In genomic region chrX:13418126-13419091, GRCh38 we compare ENCODE assay signal across 13 cellular contexts.
A peak's percentile ranks its signal among the peaks of the same experiment; 100 is the strongest.
DNase-seq lines count a peak whose midpoint lies in the region; ATAC-seq, FAIRE-seq and TF ChIP-seq lines count a peak whose summit lies in the region.
"Had no signal": no experiment of that assay in that cellular context is flagged by ENCODE, and none has a peak within 500 bp of the region (broad histone marks: within the 10 kb centered on the region; RNA-seq: fewer than 3 reads in every experiment).

No MANE protein-coding gene starts in this region.

- H3K4me3 ChIP-seq in astrocyte (ENCODE audit: insufficient read depth, low read depth, low read length) (no peak overlapping the region), kidney epithelial cell (ENCODE audit: low read depth, low read length) (no peak overlapping the region)
- H3K4me3 ChIP-seq: gastrocnemius medialis had no signal

- DNase-seq in 8988T (peak; percentile 31), HFFc6 (peak; percentile 22), astrocyte (ENCODE audit: low read depth) (peak; percentile 48), kidney epithelial cell (ENCODE audit: low read depth) (peak; percentile 21), cardiac septum (ENCODE audit: low spot score) (no peak), NCI-H2196 treated with DMSO at 0.1 percent for 48 hours (lab: John Stamatoyannopoulos, UW; ENCODE audit: unreplicated experiment) (no peak), mucosa of gallbladder (ENCODE audit: low spot score) (no peak)
- DNase-seq: activated CD4-positive, CD25-positive, alpha-beta regulatory T cell treated with anti-CD3 and anti-CD28 coated beads, Interleukin-2, amount 50 U/mL, for 72 hours; BE2C; gastrocnemius medialis; SHP77 treated with DMSO at 0.1 percent for 48 hours had no signal

- no peaks in the 10 kb centered on the region; the same call in 1 of the 2 replicates for H3K36me3 Mint-ChIP-seq in HFFc6 (ENCODE audit: low read depth)
- no peaks in the 10 kb centered on the region for H3K36me3 Mint-ChIP-seq in astrocyte (ENCODE audit: low read depth, unreplicated experiment)

- H3K9ac ChIP-seq in astrocyte (ENCODE audit: low read length): peak overlapping the region; percentile 13

- H3K36me3 ChIP-seq in astrocyte (ENCODE audit: insufficient read depth, low read length) (no peaks in the 10 kb centered on the region), kidney epithelial cell (ENCODE audit: control insufficient read depth, insufficient read depth, low read length) (no peaks in the 10 kb centered on the region)
- H3K36me3 ChIP-seq: BE2C, gastrocnemius medialis had no signal

- H3K4me3 Mint-ChIP-seq in HFFc6 (peak overlapping the region; percentile 71), astrocyte (ENCODE audit: unreplicated experiment) (no peak overlapping the region)

- peak overlapping the region; percentile 7 for H3K4me2 ChIP-seq in astrocyte (ENCODE audit: low read length)

- intact Hi-C loops in cardiac septum (cut with DNase I): no loop called here

- FAIRE-seq in astrocyte (lab: Jason Lieb, UNC): peak; percentile 95
- FAIRE-seq: H1 had no signal

- H3K9me3 ChIP-seq in astrocyte (ENCODE audit: insufficient read depth, low read depth, low read length): no peaks in the 10 kb centered on the region
- H3K9me3 ChIP-seq: BE2C, gastrocnemius medialis had no signal

- H3K4me1 ChIP-seq in astrocyte (ENCODE audit: insufficient read depth, low read length): peaks cover 4% of the 10 kb centered on the region
- H3K4me1 ChIP-seq: gastrocnemius medialis had no signal

- peak overlapping the region; percentile 23 for H3K27ac ChIP-seq in astrocyte (ENCODE audit: low read depth, low read length)
- H3K27ac ChIP-seq: gastrocnemius medialis had no signal

- TF ChIP-seq CTCF in HFFc6 (IDR thresholded peaks at IDR 0.05) (no peak), astrocyte (IDR thresholded peaks at IDR 0.05; ENCODE audit: insufficient read depth, low read depth, low read length) (no peak), kidney epithelial cell (IDR thresholded peaks at IDR 0.05; ENCODE audit: insufficient read depth, low read length, poor library complexity, severe bottlenecking) (no peak)

- ATAC-seq in HG02571 (IDR thresholded peaks at IDR 0.05; ENCODE audit: unreplicated experiment): no peak
- ATAC-seq: gastrocnemius medialis had no signal

- peak overlapping the region; percentile 13 for H2AFZ ChIP-seq in astrocyte (ENCODE audit: low read depth, low read length)

- no peaks in the 10 kb centered on the region for H3K79me2 ChIP-seq in astrocyte (ENCODE audit: insufficient read depth, low read length)

- H3K9me3 Mint-ChIP-seq in HFFc6 (no peaks in the 10 kb centered on the region), astrocyte (ENCODE audit: unreplicated experiment) (no peaks in the 10 kb centered on the region)

- H3K27me3 Mint-ChIP-seq in HFFc6 (ENCODE audit: insufficient read depth): no peaks in the 10 kb centered on the region; the same call in none of the 2 replicates
- no peaks in the 10 kb centered on the region for H3K27me3 Mint-ChIP-seq in astrocyte (ENCODE audit: low read depth, unreplicated experiment)

- H3K27me3 ChIP-seq in astrocyte (ENCODE audit: insufficient read depth, low read length) (no peaks in the 10 kb centered on the region), kidney epithelial cell (ENCODE audit: control insufficient read depth, insufficient read depth, low read length) (no peaks in the 10 kb centered on the region)
- H3K27me3 ChIP-seq: BE2C, gastrocnemius medialis had no signal

- H4K20me1 ChIP-seq in astrocyte (ENCODE audit: insufficient read depth, low read length): no peaks in the 10 kb centered on the region

- H3K27ac Mint-ChIP-seq in HFFc6 (peak overlapping the region; percentile 94), astrocyte (ENCODE audit: unreplicated experiment) (peak overlapping the region; percentile 97)

- H3K4me1 Mint-ChIP-seq in HFFc6 (ENCODE audit: low read depth) (peaks cover 38% of the 10 kb centered on the region), astrocyte (ENCODE audit: low read depth, unreplicated experiment) (peaks cover 25% of the 10 kb centered on the region)

Comparison
In these comparisons a context has a peak if more than half of its experiments do, and no peak if none do; other contexts are left out.
1. DNase-seq: peak in 8988T (single experiment), HFFc6 (single experiment), astrocyte (single experiment) and kidney epithelial cell (single experiment); none in cardiac septum (single experiment), NCI-H2196 treated with DMSO at 0.1 percent for 48 hours (single experiment) and mucosa of gallbladder (single experiment).